Comparison of ENCODE assay signal across 17 cellular contexts in the genomic region with DNA sequence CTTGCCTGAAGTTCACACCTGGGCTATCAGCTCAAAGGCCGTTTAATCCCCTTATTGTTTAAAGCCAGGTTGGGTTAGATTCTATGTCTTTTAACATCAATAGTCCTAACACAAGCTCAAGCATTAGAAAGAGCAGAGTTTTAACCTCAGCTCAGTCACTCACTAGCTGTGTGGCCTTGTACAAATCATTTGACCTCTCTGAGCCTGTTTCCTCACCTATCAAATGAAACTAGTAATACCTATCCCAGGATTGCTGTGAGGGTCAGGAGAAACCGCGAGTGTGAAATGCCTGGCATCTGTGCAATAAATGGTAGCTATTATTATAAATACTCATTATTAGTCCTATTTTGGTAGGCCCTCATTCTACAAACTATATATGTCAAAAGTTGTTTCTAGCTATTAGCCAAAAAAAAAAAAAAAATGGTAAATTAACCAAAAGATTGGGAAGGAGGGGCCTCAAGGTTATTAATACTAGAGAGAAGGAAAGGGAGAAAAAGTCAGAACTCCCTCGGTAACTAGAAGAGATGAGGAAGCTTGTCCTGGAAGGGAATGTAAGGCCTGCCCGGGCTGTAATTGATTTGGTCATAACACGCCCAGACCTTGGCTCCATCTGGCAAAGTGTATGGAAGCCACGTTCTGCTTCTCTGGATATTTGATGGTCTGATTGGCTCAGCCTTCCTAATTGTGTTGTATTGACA.
A peak's percentile ranks its signal among the peaks of the same experiment; 100 is the strongest.
DNase-seq lines count a peak whose midpoint lies in the region; FAIRE-seq and TF ChIP-seq lines count a peak whose summit lies in the region.
"Had no signal": no experiment of that assay in that cellular context is flagged by ENCODE, and none has a peak within 500 bp of the region (broad histone marks: within the 10 kb centered on the region; RNA-seq: fewer than 3 reads in every experiment).

No MANE protein-coding gene starts in this region.

- H3K27me3 ChIP-seq in bronchial epithelial cell (ENCODE audit: control insufficient read depth, insufficient read depth, low read length) (peaks cover 3% of the 10 kb centered on the region), muscle layer of colon (ENCODE audit: control insufficient read depth in 1 of 2, insufficient read depth in 2 of 2, low read length in 2 of 2) (no peaks in the 10 kb centered on the region), ascending aorta (no peaks in the 10 kb centered on the region)
- H3K27me3 ChIP-seq: BLaER1 treated with 17β-estradiol and CSF1 and Interleukin-3, amounts not matched to agents 10 nM and 100 nM had no signal

- POLR2A ChIA-PET in HEK293 (lab: Yijun Ruan, JAX): no interaction called here

- CTCF ChIA-PET in HEK293 (lab: Yijun Ruan, JAX): no interaction called here

- no peak overlapping the region for H3K9ac ChIP-seq in muscle layer of colon (ENCODE audit: low read length)
- H3K9ac ChIP-seq: BLaER1 treated with 17β-estradiol and CSF1 and Interleukin-3, amounts not matched to agents 10 nM and 100 nM had no signal

- H3K9me3 ChIP-seq in HEK293 (ENCODE audit: control insufficient read depth, insufficient read depth, low read depth, low read length): no peaks in the 10 kb centered on the region
- H3K9me3 ChIP-seq in muscle layer of colon (ENCODE audit: low read length): no peaks in the 10 kb centered on the region
- no peaks in the 10 kb centered on the region for H3K9me3 ChIP-seq in ascending aorta
- H3K9me3 ChIP-seq: BLaER1 treated with 17β-estradiol and CSF1 and Interleukin-3, amounts not matched to agents 10 nM and 100 nM had no signal

- intact Hi-C loops in ascending aorta (cut with DNase I): no loop called here

- H3K27ac ChIP-seq in HEK293 (ENCODE audit: extremely low read depth, low read depth, low read length): no peak overlapping the region
- H3K27ac ChIP-seq in muscle layer of colon (ENCODE audit: low read depth, low read length): peak overlapping the region; percentile 70
- H3K27ac ChIP-seq in ascending aorta: no peak overlapping the region
- H3K27ac ChIP-seq: 22Rv1; BLaER1 treated with 17β-estradiol and CSF1 and Interleukin-3, amounts not matched to agents 10 nM and 100 nM had no signal

- H3K36me3 ChIP-seq in HEK293 (ENCODE audit: control insufficient read depth in 2 of 2, insufficient read depth in 1 of 2, low read length in 2 of 2): no peaks in the 10 kb centered on the region
- H3K36me3 ChIP-seq in bronchial epithelial cell (ENCODE audit: control insufficient read depth, insufficient read depth, low read length): no peaks in the 10 kb centered on the region
- no peaks in the 10 kb centered on the region for H3K36me3 ChIP-seq in muscle layer of colon (ENCODE audit: insufficient read depth, low read length)
- no peaks in the 10 kb centered on the region for H3K36me3 ChIP-seq in ascending aorta
- H3K36me3 ChIP-seq: BLaER1 treated with 17β-estradiol and CSF1 and Interleukin-3, amounts not matched to agents 10 nM and 100 nM had no signal

- no peak overlapping the region for H3K4me3 ChIP-seq in HEK293 (ENCODE audit: low read depth, low read length)
- no peak overlapping the region for H3K4me3 ChIP-seq in bronchial epithelial cell (ENCODE audit: low read depth, low read length)
- no peak overlapping the region for H3K4me3 ChIP-seq in muscle layer of colon (ENCODE audit: low read depth in 1 of 2, low read length in 2 of 2)
- no peak overlapping the region for H3K4me3 ChIP-seq in ascending aorta
- H3K4me3 ChIP-seq: BLaER1 treated with 17β-estradiol and CSF1 and Interleukin-3, amounts not matched to agents 10 nM and 100 nM; GM12878 had no signal

- no peak for FAIRE-seq in bronchial epithelial cell (lab: Jason Lieb, UNC)
- FAIRE-seq: GM12878, GM18507, HTR-8/SVneo had no signal

- H3K4me1 ChIP-seq in HEK293 (ENCODE audit: control insufficient read depth, insufficient read depth, low read length) (no peaks in the 10 kb centered on the region), muscle layer of colon (ENCODE audit: insufficient read depth, low read length) (peaks cover 27% of the 10 kb centered on the region), ascending aorta (no peaks in the 10 kb centered on the region)

- TF ChIP-seq CTCF in HEK293 (tag by site-specific recombination; IDR thresholded peaks at IDR 0.05): no peak
- no peak for TF ChIP-seq CTCF in bronchial epithelial cell (IDR thresholded peaks at IDR 0.05; ENCODE audit: insufficient read depth, low read length, severe bottlenecking)
- no peak for TF ChIP-seq CTCF in ascending aorta (IDR thresholded peaks at IDR 0.05)

- DNase-seq in DMS 273 (lab: John Stamatoyannopoulos, UW; ENCODE audit: unreplicated experiment) (peak; percentile 48), DMS 273 treated with DMSO at 0.1 percent for 48 hours (lab: John Stamatoyannopoulos, UW) (no peak), bronchial epithelial cell (ENCODE audit: low read depth) (peak; percentile 49), epidermal melanocyte (ENCODE audit: insufficient read length, low spot score) (no peak), ascending aorta (ENCODE audit: low spot score in 2 of 2) (no peak), NCI-H128 (lab: John Stamatoyannopoulos, UW; ENCODE audit: unreplicated experiment) (no peak)
- DNase-seq: AML-193; CD4-positive, CD25-positive, alpha-beta regulatory T cell; DMS79; HCEC 1CT had no signal

TF ChIP-seq in HEK293, 187 proteins besides CTCF, POLR2A, EP300 and RAD21:
- peak; percentile 84 for TF ChIP-seq ZNF157 (tag by site-specific recombination; IDR thresholded peaks at IDR 0.05)
- no peak for TF ChIP-seq ZNF664 (tag by site-specific recombination; IDR thresholded peaks at IDR 0.05)
- 0 out of 2 replicates have a peak, but pooled peaks have one; percentile 18 for TF ChIP-seq ZNF768 (tag by site-specific recombination; IDR thresholded peaks at IDR 0.05)

Comparison
In these comparisons a context has a peak if more than half of its experiments do, and no peak if none do; other contexts are left out.
1. DNase-seq: peak in DMS 273 (single experiment) and bronchial epithelial cell (single experiment); none in DMS 273 treated with DMSO at 0.1 percent for 48 hours (single experiment), epidermal melanocyte (single experiment), ascending aorta (0 of 2) and NCI-H128 (single experiment).